ENCODE assay signal across 17 cellular contexts in genomic region chrX:21883258-21883657, GRCh38. TPM values are rescaled to one million over a fixed set of nuclear protein-coding genes. Genes with fewer than 3 reads are reported as not detected.
DNase-seq lines count a peak whose midpoint lies in the region; ATAC-seq, FAIRE-seq and TF ChIP-seq lines count a peak whose summit lies in the region.
"Had no signal": no experiment of that assay in that cellular context is flagged by ENCODE, and none has a peak within 500 bp of the region (broad histone marks: within the 10 kb centered on the region; RNA-seq: fewer than 3 reads in every experiment).

No MANE protein-coding gene starts in this region.

- H3K27me3 ChIP-seq in right atrium auricular region (no peaks in the 10 kb centered on the region), endodermal cell (ENCODE audit: control insufficient read depth, insufficient read depth, low read length, poor library complexity, severe bottlenecking) (no peaks in the 10 kb centered on the region)
- H3K27me3 ChIP-seq: neutrophil, spleen had no signal

- H3K4me1 ChIP-seq in right atrium auricular region, result no peaks in the 10 kb centered on the region
- H3K4me1 ChIP-seq in endodermal cell (ENCODE audit: control insufficient read depth, insufficient read depth, low read length), result no peaks in the 10 kb centered on the region
- H3K4me1 ChIP-seq: spleen had no signal

- H3K36me3 Mint-ChIP-seq in endodermal cell (ENCODE audit: low read depth), result peaks cover 9% of the 10 kb centered on the region

- peak overlapping the region; percentile 20 for H3K27ac Mint-ChIP-seq in endodermal cell
- H3K27ac Mint-ChIP-seq: activated naive CD4-positive, alpha-beta T cell treated with anti-CD3 and anti-CD28 coated beads for 36 hours; WTC11 had no signal

- H3K9ac ChIP-seq in endodermal cell (ENCODE audit: extremely low read depth, low read length, poor library complexity, severe bottlenecking), result no peak overlapping the region

- peaks cover 5% of the 10 kb centered on the region for H3K4me1 Mint-ChIP-seq in endodermal cell

- TF ChIP-seq CTCF in right atrium auricular region (IDR thresholded peaks at IDR 0.05), result no peak
- TF ChIP-seq CTCF in endodermal cell (conservative IDR thresholded peaks at IDR 0.05), result no peak
- TF ChIP-seq CTCF in D721Med (IDR thresholded peaks at IDR 0.05; ENCODE audit: insufficient read depth, missing control alignments), result no peak

- FAIRE-seq in D721Med (lab: Jason Lieb, UNC), result no peak
- FAIRE-seq: H1 had no signal

- no peaks in the 10 kb centered on the region for H3K9me3 Mint-ChIP-seq in endodermal cell
- H3K9me3 Mint-ChIP-seq: activated naive CD4-positive, alpha-beta T cell treated with anti-CD3 and anti-CD28 coated beads for 36 hours; WTC11 had no signal

- peak; percentile 41 for ATAC-seq in Right ventricle myocardium superior (ENCODE audit: poor library complexity)
- ATAC-seq in HG02970 (IDR thresholded peaks at IDR 0.05; ENCODE audit: low FRiP score, unreplicated experiment), result no peak
- ATAC-seq: WTC11 had no signal

- H3K27ac ChIP-seq in right atrium auricular region (no peak overlapping the region), endodermal cell (ENCODE audit: low read depth, low read length) (no peak overlapping the region)
- H3K27ac ChIP-seq: epithelial cell of prostate, neutrophil, SK-N-MC had no signal

- no peak overlapping the region for H3K4me3 Mint-ChIP-seq in endodermal cell
- H3K4me3 Mint-ChIP-seq: activated naive CD4-positive, alpha-beta T cell treated with anti-CD3 and anti-CD28 coated beads for 36 hours; WTC11 had no signal

- intact Hi-C loops in Right ventricle myocardium superior (cut with DNase I), result no loop called here

- H3K9me3 ChIP-seq in right atrium auricular region (no peaks in the 10 kb centered on the region), endodermal cell (ENCODE audit: control insufficient read depth, low read length) (no peaks in the 10 kb centered on the region)
- H3K9me3 ChIP-seq: Caco-2, neutrophil, spleen had no signal

- 94% methylated on average over 5 of the region's 5 CpGs; no CpG with 5 or more reads in 1 of the 2 experiments for WGBS in endodermal cell (ENCODE audit: insufficient coverage in 1 of 2, insufficient read length in 1 of 2), 2 experiments

- H3K27me3 Mint-ChIP-seq in endodermal cell (ENCODE audit: insufficient read depth), result no peaks in the 10 kb centered on the region

- DNase-seq in Right ventricle myocardium superior (no peak), right atrium auricular region (ENCODE audit: low spot score) (no peak), endodermal cell (no peak), medulla oblongata (ENCODE audit: extremely low spot score) (peak; percentile 70), superior temporal gyrus (ENCODE audit: extremely low spot score) (no peak), NCI-H2227 (lab: John Stamatoyannopoulos, UW; ENCODE audit: unreplicated experiment) (no peak), D721Med (ENCODE audit: insufficient read length, low spot score) (no peak)
- DNase-seq: activated naive CD4-positive, alpha-beta T cell treated with anti-CD3 and anti-CD28 coated beads for 36 hours; Caco-2; spleen had no signal

- no peak overlapping the region for H3K4me3 ChIP-seq in right atrium auricular region
- H3K4me3 ChIP-seq in endodermal cell (ENCODE audit: low read length), result no peak overlapping the region
- H3K4me3 ChIP-seq: lung, SK-N-MC, spleen had no signal

- H3K36me3 ChIP-seq in right atrium auricular region (no peaks in the 10 kb centered on the region), endodermal cell (ENCODE audit: control insufficient read depth, insufficient read depth, low read length) (peaks cover 4% of the 10 kb centered on the region)
- H3K36me3 ChIP-seq: neutrophil had no signal

RNA-seq across cellular contexts. Expression of gene YY2, which starts 27.5 kb away (rescaled TPM):
- total RNA-seq in Right ventricle myocardium superior (0.35 TPM), right atrium auricular region (under 1 TPM; 0.63 to 0.98 TPM), endodermal cell (1 to 10 TPM; 1.4 to 1.9 TPM)
- polyA plus RNA-seq in endodermal cell (2013, experiment 1 of 2), result 0.93 TPM
- polyA plus RNA-seq in endodermal cell (2013, experiment 2 of 2), result 0.91 TPM

RNA-seq across cellular contexts. Expression of gene MBTPS2, which starts 43.8 kb away (rescaled TPM):
- total RNA-seq in Right ventricle myocardium superior (8.6 TPM), right atrium auricular region (10 to 100 TPM in 1 of 2 donors, 1 to 10 TPM in 1; 6.9 to 10.0 TPM), endodermal cell (10 to 100 TPM; 12.6 to 13.6 TPM)
- polyA plus RNA-seq in endodermal cell (2013, experiment 1 of 2), result 15.9 TPM
- 15.2 TPM for polyA plus RNA-seq in endodermal cell (2013, experiment 2 of 2)

RNA-seq across cellular contexts. Expression of gene SMS, which starts 57.3 kb away (rescaled TPM):
- total RNA-seq in Right ventricle myocardium superior (53.3 TPM), right atrium auricular region (10 to 100 TPM; 40.3 to 41.3 TPM), endodermal cell (100 to 1,000 TPM; 163 to 312 TPM)
- polyA plus RNA-seq in endodermal cell (2013, experiment 1 of 2), result 119 TPM
- 104 TPM for polyA plus RNA-seq in endodermal cell (2013, experiment 2 of 2)
